8 cellular contexts compared by ENCODE assay signal in the genomic region with DNA sequence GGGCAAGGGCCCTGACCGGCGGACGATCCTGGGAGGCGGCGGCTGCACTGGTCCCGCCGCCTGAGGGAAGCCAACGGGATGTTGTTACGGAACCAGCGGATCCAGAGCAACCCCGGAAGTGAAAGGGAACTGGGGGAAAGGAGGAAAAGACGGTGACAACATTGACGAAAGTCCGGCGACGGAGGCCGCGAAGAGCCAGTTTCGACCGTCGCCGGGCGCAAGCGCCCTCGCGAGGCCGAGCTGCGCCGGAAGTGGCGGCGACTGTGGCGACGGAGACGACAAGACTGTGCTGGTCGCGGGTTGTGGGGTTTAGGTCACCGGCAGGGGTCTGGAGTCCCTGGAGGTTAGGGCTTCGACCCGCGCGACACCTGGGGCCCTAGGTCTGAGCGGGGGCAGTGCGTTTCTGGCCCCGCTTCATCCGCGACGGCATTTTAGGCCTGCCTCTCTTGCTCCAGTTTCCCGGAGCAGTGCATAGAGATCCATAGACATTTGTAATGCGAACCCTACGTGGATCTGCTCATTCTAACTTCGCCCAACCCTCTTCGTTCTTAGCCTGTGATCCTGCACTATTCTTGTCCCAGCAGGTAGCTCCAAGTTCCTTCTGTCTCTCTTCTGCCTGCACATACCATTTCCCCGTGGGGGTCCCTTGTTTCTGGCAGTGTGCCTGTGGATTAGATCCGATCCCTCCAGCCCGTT. TPM values are rescaled to one million over a fixed set of nuclear protein-coding genes. Genes with fewer than 3 reads are reported as not detected.
DNase-seq lines count a peak whose midpoint lies in the region; ATAC-seq and TF ChIP-seq lines count a peak whose summit lies in the region.

A gene (minus strand): TSS at position 120 of the 696 bp plus-strand sequence. CDS start 138 bp downstream, outside the sequence.

- TF ChIP-seq POLR2A in ovary (IDR thresholded peaks at IDR 0.05) (peak; percentile 88), thyroid gland (IDR thresholded peaks at IDR 0.05) (peak; percentile 22 to 86)

- ATAC-seq in SK-N-SH treated with all-trans-retinoic acid at 6 μM for 48 hours (peak; percentile 94), Right ventricle myocardium inferior (peak; percentile 95)
- ATAC-seq in activated naive CD4-positive, alpha-beta T cell treated with anti-CD3 and anti-CD28 coated beads, Interleukin-2, amount 50 U/mL, for 72 hours = peak; percentile 87 to 89

- DNase-seq in GM10248 (ENCODE audit: extremely low spot score) (peak; percentile 90), HFFc6 (peak; percentile 85), NAMALWA (ENCODE audit: low spot score) (peak; percentile 91), Right ventricle myocardium inferior (ENCODE audit: missing footprints) (peak; percentile 95), ovary (peak; percentile 83 to 90 (median 89)), thyroid gland (peak; percentile 87 to 89)
- peak; percentile 80 to 89 for DNase-seq in activated naive CD4-positive, alpha-beta T cell treated with anti-CD3 and anti-CD28 coated beads, Interleukin-2, amount 50 U/mL, for 72 hours (ENCODE audit: low spot score in 2 of 2)

- H3K36me3 Mint-ChIP-seq in HFFc6 (ENCODE audit: low read depth) = peaks cover 7% of the 10 kb centered on the region
- peaks cover 14 to 20% of the 10 kb centered on the region in 2 donors for H3K36me3 Mint-ChIP-seq in activated naive CD4-positive, alpha-beta T cell treated with anti-CD3 and anti-CD28 coated beads, Interleukin-2, amount 50 U/mL, for 72 hours

- peak within 1 kb of the TSS; percentile 96 for H3K4me3 Mint-ChIP-seq in HFFc6

- H3K27ac ChIP-seq in ovary = peak within 1 kb of the TSS; percentile 78 to 86
- H3K27ac ChIP-seq in thyroid gland = peak within 1 kb of the TSS; percentile 75 to 99 (median 90)

- CTCF ChIA-PET in GM10248 (lab: Yijun Ruan, JAX) = interaction anchor here (0.8 to 3.0 kb wide), 9 partner anchors 9 to 249 kb away, joined by 3 to 19 read pairs (median 4); no protein-coding TSS in a partner anchor

- peak; percentile 63 for TF ChIP-seq CTCF in GM10248 (IDR thresholded peaks at IDR 0.05; ENCODE audit: control extremely low read depth, extremely low read depth, low read depth, missing control alignments)
- TF ChIP-seq CTCF in HFFc6 (IDR thresholded peaks at IDR 0.05) = peak; percentile 74
- peak; percentile 19 to 65 (median 33) for TF ChIP-seq CTCF in ovary (IDR thresholded peaks at IDR 0.05)
- peak in 4 of 6 experiments; percentile 14 to 39 (median 24) for TF ChIP-seq CTCF in thyroid gland (IDR thresholded peaks at IDR 0.05)

- no peak for TF ChIP-seq EP300 in ovary (IDR thresholded peaks at IDR 0.05)

- POLR2A ChIA-PET in GM10248 (lab: Yijun Ruan, JAX) = no interaction called here

- no peaks in the 10 kb centered on the region for H3K9me3 Mint-ChIP-seq in HFFc6
- H3K9me3 Mint-ChIP-seq in activated naive CD4-positive, alpha-beta T cell treated with anti-CD3 and anti-CD28 coated beads, Interleukin-2, amount 50 U/mL, for 72 hours = no peaks in the 10 kb centered on the region

- H3K4me1 ChIP-seq in ovary (ENCODE audit: insufficient read depth) (peaks cover 11% of the 10 kb centered on the region), thyroid gland (peaks cover 21 to 22% of the 10 kb centered on the region in 2 donors)

- intact Hi-C loops in Right ventricle myocardium inferior (cut with DNase I) (no loop called here), ovary (cut with DNase I) (no loop called here), thyroid gland (cut with DNase I) (no loop called here)

- WGBS in ovary, 3 donors = 0% methylated on average over 49 to 55 of the region's 55 CpGs
- 0% methylated on average over 44 to 47 of the region's 55 CpGs for WGBS in thyroid gland, 2 donors

- peaks cover 32% of the 10 kb centered on the region for H3K4me1 Mint-ChIP-seq in HFFc6 (ENCODE audit: low read depth)

- H3K4me3 ChIP-seq in ovary (peak within 1 kb of the TSS; percentile 65), thyroid gland (replicated peaks in 1 of 3) (peak within 1 kb of the TSS; percentile 56 to 86 (median 72))

- H3K27me3 ChIP-seq in ovary (no peaks in the 10 kb centered on the region), thyroid gland (no peaks in the 10 kb centered on the region)

- H3K27ac Mint-ChIP-seq in HFFc6 = peak within 1 kb of the TSS; percentile 97
- H3K27ac Mint-ChIP-seq in activated naive CD4-positive, alpha-beta T cell treated with anti-CD3 and anti-CD28 coated beads, Interleukin-2, amount 50 U/mL, for 72 hours = peak within 1 kb of the TSS; percentile 97 to 100

- H3K36me3 ChIP-seq in ovary (no peaks in the 10 kb centered on the region), thyroid gland (no peaks in the 10 kb centered on the region)

- H3K9me3 ChIP-seq in ovary (no peaks in the 10 kb centered on the region), thyroid gland (no peaks in the 10 kb centered on the region)

- H3K27me3 Mint-ChIP-seq in HFFc6 (ENCODE audit: insufficient read depth) = peaks cover 8% of the 10 kb centered on the region

TF ChIP-seq in SK-N-SH treated with all-trans-retinoic acid at 6 μM for 48 hours, 23 proteins besides CTCF, POLR2A, EP300 and RAD21:
- TF ChIP-seq CSDC2 (CRISPR knock-in tag; IDR thresholded peaks at IDR 0.05) = no peak
- TF ChIP-seq, protein P1, sequence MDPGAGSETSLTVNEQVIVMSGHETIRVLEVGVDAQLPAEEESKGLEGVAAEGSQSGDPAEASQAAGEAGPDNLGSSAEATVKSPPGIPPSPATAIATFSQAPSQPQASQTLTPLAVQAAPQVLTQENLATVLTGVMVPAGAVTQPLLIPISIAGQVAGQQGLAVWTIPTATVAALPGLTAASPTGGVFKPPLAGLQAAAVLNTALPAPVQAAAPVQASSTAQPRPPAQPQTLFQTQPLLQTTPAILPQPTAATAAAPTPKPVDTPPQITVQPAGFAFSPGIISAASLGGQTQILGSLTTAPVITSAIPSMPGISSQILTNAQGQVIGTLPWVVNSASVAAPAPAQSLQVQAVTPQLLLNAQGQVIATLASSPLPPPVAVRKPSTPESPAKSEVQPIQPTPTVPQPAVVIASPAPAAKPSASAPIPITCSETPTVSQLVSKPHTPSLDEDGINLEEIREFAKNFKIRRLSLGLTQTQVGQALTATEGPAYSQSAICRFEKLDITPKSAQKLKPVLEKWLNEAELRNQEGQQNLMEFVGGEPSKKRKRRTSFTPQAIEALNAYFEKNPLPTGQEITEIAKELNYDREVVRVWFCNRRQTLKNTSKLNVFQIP (CRISPR knock-in tag; IDR thresholded peaks at IDR 0.05; ENCODE audit: borderline replicate concordance, low read depth) = 0 out of 2 replicates have a peak, but pooled peaks have one; percentile 76
- no peak for TF ChIP-seq RARB (CRISPR knock-in tag; IDR thresholded peaks at IDR 0.05)
- TF ChIP-seq ZNF565 (CRISPR knock-in tag; conservative IDR thresholded peaks at IDR 0.05; ENCODE audit: low read depth) = no peak
- no peak for TF ChIP-seq TCF4 (CRISPR knock-in tag; IDR thresholded peaks at IDR 0.05; ENCODE audit: borderline replicate concordance)
- no peak for TF ChIP-seq ISL1 (CRISPR knock-in tag; IDR thresholded peaks at IDR 0.05)
- no peak for TF ChIP-seq OSR1 (CRISPR knock-in tag; IDR thresholded peaks at IDR 0.05)
- TF ChIP-seq ZFP3 (CRISPR knock-in tag; IDR thresholded peaks at IDR 0.05) = 0 out of 2 replicates have a peak, but pooled peaks have one; percentile 36
- TF ChIP-seq, protein P2, sequence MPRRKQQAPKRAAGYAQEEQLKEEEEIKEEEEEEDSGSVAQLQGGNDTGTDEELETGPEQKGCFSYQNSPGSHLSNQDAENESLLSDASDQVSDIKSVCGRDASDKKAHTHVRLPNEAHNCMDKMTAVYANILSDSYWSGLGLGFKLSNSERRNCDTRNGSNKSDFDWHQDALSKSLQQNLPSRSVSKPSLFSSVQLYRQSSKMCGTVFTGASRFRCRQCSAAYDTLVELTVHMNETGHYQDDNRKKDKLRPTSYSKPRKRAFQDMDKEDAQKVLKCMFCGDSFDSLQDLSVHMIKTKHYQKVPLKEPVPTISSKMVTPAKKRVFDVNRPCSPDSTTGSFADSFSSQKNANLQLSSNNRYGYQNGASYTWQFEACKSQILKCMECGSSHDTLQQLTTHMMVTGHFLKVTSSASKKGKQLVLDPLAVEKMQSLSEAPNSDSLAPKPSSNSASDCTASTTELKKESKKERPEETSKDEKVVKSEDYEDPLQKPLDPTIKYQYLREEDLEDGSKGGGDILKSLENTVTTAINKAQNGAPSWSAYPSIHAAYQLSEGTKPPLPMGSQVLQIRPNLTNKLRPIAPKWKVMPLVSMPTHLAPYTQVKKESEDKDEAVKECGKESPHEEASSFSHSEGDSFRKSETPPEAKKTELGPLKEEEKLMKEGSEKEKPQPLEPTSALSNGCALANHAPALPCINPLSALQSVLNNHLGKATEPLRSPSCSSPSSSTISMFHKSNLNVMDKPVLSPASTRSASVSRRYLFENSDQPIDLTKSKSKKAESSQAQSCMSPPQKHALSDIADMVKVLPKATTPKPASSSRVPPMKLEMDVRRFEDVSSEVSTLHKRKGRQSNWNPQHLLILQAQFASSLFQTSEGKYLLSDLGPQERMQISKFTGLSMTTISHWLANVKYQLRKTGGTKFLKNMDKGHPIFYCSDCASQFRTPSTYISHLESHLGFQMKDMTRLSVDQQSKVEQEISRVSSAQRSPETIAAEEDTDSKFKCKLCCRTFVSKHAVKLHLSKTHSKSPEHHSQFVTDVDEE (CRISPR knock-in tag; IDR thresholded peaks at IDR 0.05) = no peak

RNA-seq across cellular contexts. Expression of the gene that starts here (rescaled TPM):
- total RNA-seq in HFFc6 (2021; fragmentation: NEBNext Ultra II Directional; extraction: Animal tissue kit (Norgen Biotek cat#: 25700)) = 10 to 100 TPM; 22.9 to 24.9 (median 24.6) TPM
- 10 to 100 TPM; 36.6 to 36.8 TPM for total RNA-seq in activated naive CD4-positive, alpha-beta T cell treated with anti-CD3 and anti-CD28 coated beads, Interleukin-2, amount 50 U/mL, for 72 hours
- total RNA-seq in Right ventricle myocardium inferior (17.8 TPM), ovary (10 to 100 TPM; 32.5 to 41.6 (median 39.1) TPM), thyroid gland (10 to 100 TPM; 36.9 to 74.1 (median 49.6) TPM)
- 10 to 100 TPM; 21.2 to 31.9 TPM for polyA plus RNA-seq in ovary

Comparison
In these comparisons a context has a peak if more than half of its experiments do, and no peak if none do; other contexts are left out.
1. Peak in every context shown above with its lines: DNase-seq, ATAC-seq, H3K4me3 ChIP-seq and H3K27ac ChIP-seq.